In the genomic region with DNA sequence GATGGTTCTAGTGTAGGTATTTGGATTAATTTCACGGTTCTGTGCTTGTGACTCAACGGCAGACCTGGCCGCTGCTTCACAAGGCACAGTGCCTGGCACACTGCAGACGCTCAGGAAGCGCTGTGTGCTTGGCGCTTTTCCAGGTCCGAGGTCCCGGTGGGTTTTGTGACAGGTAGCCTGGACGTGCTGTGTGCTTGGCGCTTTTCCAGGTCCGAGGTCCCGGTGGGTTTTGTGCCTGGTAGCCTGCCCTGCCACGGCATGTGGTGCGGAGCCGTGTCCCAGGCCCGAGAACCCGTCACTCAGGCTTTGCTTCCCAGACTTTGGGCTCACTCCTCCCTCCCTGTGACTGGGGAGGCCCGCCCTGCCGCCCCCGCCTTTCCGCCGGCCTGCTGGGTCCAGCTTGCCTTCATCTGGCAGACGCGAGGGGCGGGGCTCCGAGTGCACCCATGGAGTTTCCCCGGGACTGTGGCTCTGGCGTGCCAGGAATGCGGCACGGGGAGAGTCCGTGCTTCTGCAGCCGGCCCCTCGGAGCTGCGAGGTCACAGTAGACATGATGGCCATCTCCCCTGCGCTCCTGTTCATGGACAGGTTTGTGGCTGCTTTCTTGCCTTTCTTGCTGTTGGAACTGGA, we compare ENCODE assay signal across 8 cellular contexts. TPM values are rescaled to one million over a fixed set of nuclear protein-coding genes. Genes with fewer than 3 reads are reported as not detected.
DNase-seq lines count a peak whose midpoint lies in the region; ATAC-seq and TF ChIP-seq lines count a peak whose summit lies in the region.
"Had no signal": no experiment of that assay in that cellular context is flagged by ENCODE, and none has a peak within 500 bp of the region (broad histone marks: within the 10 kb centered on the region; RNA-seq: fewer than 3 reads in every experiment).

No MANE protein-coding gene starts in this region.

- H3K36me3 ChIP-seq in HUES64 (ENCODE audit: insufficient read depth, low read length) (no peaks in the 10 kb centered on the region), right lobe of liver (no peaks in the 10 kb centered on the region)

- intact Hi-C loops in right lobe of liver (cut with DNase I), result no loop called here
- intact Hi-C loops in activated CD4-positive, alpha-beta T cell treated with anti-CD3 and anti-CD28 coated beads, Interleukin-2, amount 10 ng/mL, durations not matched to agents 24 days and 14 days (cut with micrococcal nuclease), result no loop called here

- peak overlapping the region; percentile 88 for H3K27ac Mint-ChIP-seq in type B pancreatic cell
- no peak overlapping the region for H3K27ac Mint-ChIP-seq in activated CD4-positive, alpha-beta T cell treated with anti-CD3 and anti-CD28 coated beads, Interleukin-2, amount 10 ng/mL, durations not matched to agents 24 days and 14 days
- H3K27ac Mint-ChIP-seq: activated CD4-positive, alpha-beta T cell treated with anti-CD3 and anti-CD28 coated beads for 36 hours had no signal

- H3K4me3 Mint-ChIP-seq in type B pancreatic cell, result peak overlapping the region; percentile 12
- H3K4me3 Mint-ChIP-seq in activated CD4-positive, alpha-beta T cell treated with anti-CD3 and anti-CD28 coated beads, Interleukin-2, amount 10 ng/mL, durations not matched to agents 24 days and 14 days, result no peak overlapping the region
- H3K4me3 Mint-ChIP-seq: activated CD4-positive, alpha-beta T cell treated with anti-CD3 and anti-CD28 coated beads for 36 hours had no signal

- H3K27me3 ChIP-seq in HUES64 (ENCODE audit: insufficient read depth, low read length) (no peaks in the 10 kb centered on the region), right lobe of liver (no peaks in the 10 kb centered on the region)

- H3K36me3 Mint-ChIP-seq in type B pancreatic cell, result peaks cover 4% of the 10 kb centered on the region
- H3K36me3 Mint-ChIP-seq in activated CD4-positive, alpha-beta T cell treated with anti-CD3 and anti-CD28 coated beads, Interleukin-2, amount 10 ng/mL, durations not matched to agents 24 days and 14 days (ENCODE audit: low read depth), result peaks cover 2% of the 10 kb centered on the region

- H3K4me1 ChIP-seq in HUES64 (ENCODE audit: insufficient read depth, low read length) (peaks cover 13% of the 10 kb centered on the region), right lobe of liver (peaks cover 0 to 16% (median 0%) of the 10 kb centered on the region in 4 donors)

- peak overlapping the region; percentile 79; the same call in 1 of the 2 replicates for H3K27ac ChIP-seq in HUES64 (ENCODE audit: low read depth, low read length)
- H3K27ac ChIP-seq in right lobe of liver, result no peak overlapping the region

- peaks cover 42% of the 10 kb centered on the region for H3K4me1 Mint-ChIP-seq in type B pancreatic cell (ENCODE audit: unreplicated experiment)
- peaks cover 17% of the 10 kb centered on the region for H3K4me1 Mint-ChIP-seq in activated CD4-positive, alpha-beta T cell treated with anti-CD3 and anti-CD28 coated beads, Interleukin-2, amount 10 ng/mL, durations not matched to agents 24 days and 14 days

- no peaks in the 10 kb centered on the region for H3K27me3 Mint-ChIP-seq in type B pancreatic cell
- H3K27me3 Mint-ChIP-seq in activated CD4-positive, alpha-beta T cell treated with anti-CD3 and anti-CD28 coated beads, Interleukin-2, amount 10 ng/mL, durations not matched to agents 24 days and 14 days, result no peaks in the 10 kb centered on the region
- H3K27me3 Mint-ChIP-seq: activated CD4-positive, alpha-beta T cell treated with anti-CD3 and anti-CD28 coated beads for 36 hours had no signal

- peak; percentile 48 to 74 (median 58) for ATAC-seq in right lobe of liver
- ATAC-seq: activated CD4-positive, alpha-beta T cell treated with anti-CD3 and anti-CD28 coated beads for 36 hours had no signal

- H3K4me3 ChIP-seq in HUES64 (ENCODE audit: low read length) (no peak overlapping the region), right lobe of liver (no peak overlapping the region)

- DNase-seq in ecto neural progenitor cell (ENCODE audit: low spot score) (peak; percentile 85), right lobe of liver (peak; percentile 54 to 69 (median 68)), type B pancreatic cell (ENCODE audit: extremely low spot score, unreplicated experiment) (no peak), NAMALWA (ENCODE audit: low spot score) (no peak), cortex of kidney (lab: John Stamatoyannopoulos, UW) (no peak)
- no peak for DNase-seq in activated CD4-positive, alpha-beta T cell treated with anti-CD3 and anti-CD28 coated beads, Interleukin-2, amount 10 ng/mL, durations not matched to agents 24 days and 14 days
- DNase-seq: activated CD4-positive, alpha-beta T cell treated with anti-CD3 and anti-CD28 coated beads for 36 hours had no signal

- H3K9me3 ChIP-seq in HUES64 (ENCODE audit: insufficient read depth, low read depth, low read length) (no peaks in the 10 kb centered on the region), right lobe of liver (no peaks in the 10 kb centered on the region)

- no peak overlapping the region for H3K9ac ChIP-seq in HUES64 (ENCODE audit: low read depth, low read length)

- no peak for TF ChIP-seq POLR2A in right lobe of liver (IDR thresholded peaks at IDR 0.05)

- WGBS in HUES64, result 55% methylated on average over 35 of the region's 35 CpGs
- WGBS in right lobe of liver (ENCODE audit: insufficient coverage, low coverage, low lambda C conversion rate, missing lambda C conversion rate), result 60% methylated on average over 1 of the region's 35 CpGs

- peaks cover 5% of the 10 kb centered on the region for H3K9me3 Mint-ChIP-seq in type B pancreatic cell
- H3K9me3 Mint-ChIP-seq in activated CD4-positive, alpha-beta T cell treated with anti-CD3 and anti-CD28 coated beads, Interleukin-2, amount 10 ng/mL, durations not matched to agents 24 days and 14 days, result no peaks in the 10 kb centered on the region

- TF ChIP-seq CTCF in right lobe of liver (IDR thresholded peaks at IDR 0.05), result no peak
- TF ChIP-seq CTCF in type B pancreatic cell (conservative IDR thresholded peaks at IDR 0.05), result no peak

RNA-seq across cellular contexts. Expression of a gene that starts 44.2 kb away (rescaled TPM):
- 36.1 TPM for polyA plus RNA-seq in HUES64 (2013, experiment 1 of 2)
- 36.4 TPM for polyA plus RNA-seq in HUES64 (2013, experiment 2 of 2)
- total RNA-seq in right lobe of liver (10 to 100 TPM; 14.1 to 34.8 (median 30.6) TPM), type B pancreatic cell (ENCODE audit: low replicate concordance) (55.9 and 56.9 TPM in 2 replicates)
- 47.2 and 47.3 TPM in 2 replicates for total RNA-seq in activated CD4-positive, alpha-beta T cell treated with anti-CD3 and anti-CD28 coated beads, Interleukin-2, amount 10 ng/mL, durations not matched to agents 24 days and 14 days

Comparison
In these comparisons a context has a peak if more than half of its experiments do, and no peak if none do; other contexts are left out.
1. DNase-seq: peak in ecto neural progenitor cell (single experiment) and right lobe of liver (3 of 3); none in type B pancreatic cell (single experiment), NAMALWA (single experiment), cortex of kidney (single experiment) and activated CD4-positive, alpha-beta T cell treated with anti-CD3 and anti-CD28 coated beads, Interleukin-2, amount 10 ng/mL, durations not matched to agents 24 days and 14 days (single experiment).